ENCODE assay signal across 8 cellular contexts in genomic region chr15:60478633-60479360, GRCh38. TPM values are rescaled to one million over a fixed set of nuclear protein-coding genes. Genes with fewer than 3 reads are reported as not detected.
A peak's percentile ranks its signal among the peaks of the same experiment; 100 is the strongest.
DNase-seq lines count a peak whose midpoint lies in the region; ATAC-seq and TF ChIP-seq lines count a peak whose summit lies in the region.

Gene ICE2 (minus strand): TSS chr15:60479142. CDS start chr15:60477977, 1,165 bp downstream.

- H3K4me3 Mint-ChIP-seq in CD8-positive, alpha-beta memory T cell = peak within 1 kb of the TSS; percentile 94 to 99 (median 96)

- H3K4me1 Mint-ChIP-seq in CD8-positive, alpha-beta memory T cell = peaks cover 50 to 79% (median 63%) of the 10 kb centered on the region in 3 donors

- H3K4me3 ChIP-seq in CD8-positive, alpha-beta memory T cell (ENCODE audit: low read length) = peak within 1 kb of the TSS; percentile 92
- H3K4me3 ChIP-seq in lung = peak within 1 kb of the TSS; percentile 81

- TF ChIP-seq CTCF in lung (IDR thresholded peaks at IDR 0.05; ENCODE audit: control extremely low read depth, extremely low read depth) = no peak

- CTCF ChIA-PET in CD8-positive, alpha-beta memory T cell (lab: Charles Lee) = interaction anchor here (0.8 to 1.4 kb wide), 7 partner anchors 16 to 438 kb away, joined by 3 to 4 read pairs (median 4); no protein-coding TSS in a partner anchor

- no peaks in the 10 kb centered on the region for H3K9me3 Mint-ChIP-seq in CD8-positive, alpha-beta memory T cell

- peak; percentile 88 for ATAC-seq in GM19467 (IDR thresholded peaks at IDR 0.05; ENCODE audit: unreplicated experiment)
- ATAC-seq in lung (ENCODE audit: insufficient read depth, low FRiP score) = peak; percentile 93

- DNase-seq in CD8-positive, alpha-beta memory T cell = peak; percentile 94 to 97 (median 95)
- DNase-seq in HS-27A (ENCODE audit: low read depth) (peak; percentile 97), NK-92 (lab: John Stamatoyannopoulos, UW; ENCODE audit: unreplicated experiment) (peak; percentile 78), lung (ENCODE audit: low spot score) (peak; percentile 97)
- DNase-seq in activated CD8-positive, alpha-beta memory T cell treated with anti-CD3 and anti-CD28 coated beads for 24 hours = peak; percentile 99
- DNase-seq in effector CD8-positive, alpha-beta T cell (lab: John Stamatoyannopoulos, UW) = peak; percentile 91
- DNase-seq in stimulated activated CD4-positive, alpha-beta T cell treated with anti-CD3 and anti-CD28 coated beads, TNF-alpha, amount 100 ng/mL, for 4 hours (ENCODE audit: low read depth in 3 of 3) = peak; percentile 89 to 93 (median 92)

- H3K4me1 ChIP-seq in CD8-positive, alpha-beta memory T cell (ENCODE audit: insufficient read depth, low read length) = peaks cover 35% of the 10 kb centered on the region
- peaks cover 0 to 11% of the 10 kb centered on the region in 2 donors for H3K4me1 ChIP-seq in lung (ENCODE audit: control insufficient read depth in 2 of 2, insufficient read depth in 2 of 2, low read length in 2 of 2)

- peak within 1 kb of the TSS; percentile 96 to 100 (median 98) for H3K27ac Mint-ChIP-seq in CD8-positive, alpha-beta memory T cell

- peaks cover 5 to 39% (median 8%) of the 10 kb centered on the region in 3 donors for H3K36me3 Mint-ChIP-seq in CD8-positive, alpha-beta memory T cell

- no peaks in the 10 kb centered on the region for H3K27me3 ChIP-seq in CD8-positive, alpha-beta memory T cell (ENCODE audit: insufficient read depth, low read length, poor library complexity, severe bottlenecking)
- no peaks in the 10 kb centered on the region for H3K27me3 ChIP-seq in lung (ENCODE audit: control insufficient read depth, insufficient read depth)

- H3K9me3 ChIP-seq in CD8-positive, alpha-beta memory T cell (ENCODE audit: low read length) = no peaks in the 10 kb centered on the region
- H3K9me3 ChIP-seq in lung (ENCODE audit: control insufficient read depth in 2 of 2, insufficient read depth in 1 of 2, low read length in 1 of 2) = no peaks in the 10 kb centered on the region

- H3K27ac ChIP-seq in CD8-positive, alpha-beta memory T cell (ENCODE audit: low read depth, low read length) = peak within 1 kb of the TSS; percentile 93
- peak within 1 kb of the TSS; percentile 93 to 98 for H3K27ac ChIP-seq in lung (ENCODE audit: low read depth in 1 of 2, low read length in 1 of 2)

- H3K27me3 Mint-ChIP-seq in CD8-positive, alpha-beta memory T cell = peaks cover 0 to 2% of the 10 kb centered on the region in 2 donors

- POLR2A ChIA-PET in CD8-positive, alpha-beta memory T cell (lab: Charles Lee) = interaction anchor here (0.5 to 2.8 kb wide), 4 partner anchors 81 to 123 kb away, joined by 3 to 10 read pairs (median 6); partner anchors contain the start of gene ANXA2

- H3K36me3 ChIP-seq in CD8-positive, alpha-beta memory T cell (ENCODE audit: insufficient read depth, low read length) = no peaks in the 10 kb centered on the region
- peaks cover 3 to 4% of the 10 kb centered on the region in 2 donors for H3K36me3 ChIP-seq in lung (ENCODE audit: control insufficient read depth in 2 of 2, insufficient read depth in 2 of 2, low read length in 2 of 2)

- WGBS in lung, 2 donors = 0% methylated on average over 55 to 57 of the region's 57 CpGs

RNA-seq across cellular contexts. Expression of gene ICE2, which starts in this region (rescaled TPM):
- 10 to 100 TPM; 51.7 to 59.5 TPM for total RNA-seq in CD8-positive, alpha-beta memory T cell
- polyA plus RNA-seq in CD8-positive, alpha-beta memory T cell = 57.5 TPM
- total RNA-seq in lung = 10 to 100 TPM; 36.0 to 67.5 TPM
- 10 to 100 TPM in 1 of 2 donors, 1 to 10 TPM in 1; 10.0 to 11.3 TPM for polyA plus RNA-seq in lung

Comparison
In these comparisons a context has a peak if more than half of its experiments do, and no peak if none do; other contexts are left out.
1. Peak in every context shown above with its lines: DNase-seq, ATAC-seq, H3K4me3 ChIP-seq and H3K27ac ChIP-seq.